ENCODE assay signal across 16 cellular contexts in the genomic region with DNA sequence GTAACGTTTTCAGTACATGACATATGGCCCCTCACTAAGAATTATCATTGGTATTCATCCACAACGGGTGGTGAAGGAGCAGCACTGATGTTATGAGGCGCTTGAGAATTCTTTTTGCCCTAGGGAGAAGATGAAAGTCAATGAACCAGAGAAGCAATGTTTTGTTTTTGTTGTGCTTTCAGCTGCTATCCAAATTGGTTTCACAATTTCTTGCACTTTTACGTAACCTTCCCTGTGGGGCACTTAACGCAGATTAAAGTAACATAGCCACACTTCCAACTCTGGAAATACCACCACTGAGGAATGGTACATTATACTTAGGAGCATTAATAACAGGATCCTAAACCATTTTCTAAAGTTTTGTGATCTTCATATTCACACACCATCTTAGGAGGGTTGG. TPM values are rescaled to one million over a fixed set of nuclear protein-coding genes. Genes with fewer than 3 reads are reported as not detected.
DNase-seq lines count a peak whose midpoint lies in the region; ATAC-seq, FAIRE-seq and TF ChIP-seq lines count a peak whose summit lies in the region.
"Had no signal": no experiment of that assay in that cellular context is flagged by ENCODE, and none has a peak within 500 bp of the region (broad histone marks: within the 10 kb centered on the region; RNA-seq: fewer than 3 reads in every experiment).

No MANE protein-coding gene starts in this region.

- ATAC-seq in T-helper 17 cell (no peak), GM21529 (IDR thresholded peaks at IDR 0.05; ENCODE audit: unreplicated experiment) (no peak)
- ATAC-seq: GM23338 had no signal

- no peaks in the 10 kb centered on the region for H3K27me3 Mint-ChIP-seq in T-helper 17 cell

- no peak overlapping the region for H3K27ac Mint-ChIP-seq in T-helper 17 cell
- H3K27ac Mint-ChIP-seq: GM23338 had no signal

- TF ChIP-seq CTCF in fibroblast of mammary gland (conservative IDR thresholded peaks at IDR 0.05; ENCODE audit: control insufficient read depth, insufficient read depth, low read depth, low read length) = no peak

- TF ChIP-seq POLR2A in GM12891 (IDR thresholded peaks at IDR 0.05; ENCODE audit: low read depth, low read length) = no peak

- no peaks in the 10 kb centered on the region for H3K4me1 Mint-ChIP-seq in T-helper 17 cell
- H3K4me1 Mint-ChIP-seq: GM23338 had no signal

- no peaks in the 10 kb centered on the region for H3K9me3 ChIP-seq in T-helper 17 cell (ENCODE audit: control insufficient read depth, low read length, poor library complexity, severe bottlenecking)

- H3K36me3 Mint-ChIP-seq in T-helper 17 cell (ENCODE audit: low read depth) = no peaks in the 10 kb centered on the region

- H3K4me3 Mint-ChIP-seq in T-helper 17 cell = no peak overlapping the region
- H3K4me3 Mint-ChIP-seq: GM23338 had no signal

- peak; percentile 27 for DNase-seq in GM04503 (ENCODE audit: low read depth)
- DNase-seq in NCI-H2171 treated with DMSO at 0.1 percent for 48 hours (lab: John Stamatoyannopoulos, UW) = peak; percentile 58
- DNase-seq in fibroblast of mammary gland (ENCODE audit: low read depth) = peak; percentile 10
- DNase-seq in skeletal muscle cell (ENCODE audit: low read depth) = peak; percentile 24
- DNase-seq in GM12891 (ENCODE audit: insufficient read length, low spot score) = no peak
- DNase-seq in T-helper 17 cell = no peak
- DNase-seq: C1 segment of cervical spinal cord, DMS79 treated with DMSO at 0.1 percent for 48 hours, HCEC 1CT, NCI-H1105, NCI-H2081, SHP77 had no signal

- FAIRE-seq in GM12891 (lab: Jason Lieb, UNC) = no peak

- H3K4me3 ChIP-seq in fibroblast of mammary gland (ENCODE audit: control insufficient read depth, low read depth, low read length) = no peak overlapping the region
- no peak overlapping the region for H3K4me3 ChIP-seq in skeletal muscle cell (ENCODE audit: low read depth, low read length)
- H3K4me3 ChIP-seq: GM23338, SK-N-MC had no signal

TF ChIP-seq in GM12891, 5 proteins besides CTCF, POLR2A, EP300 and RAD21:
- TF ChIP-seq PAX5 (IDR thresholded peaks at IDR 0.05; ENCODE audit: insufficient read depth, low read length, severe bottlenecking) (no peak), POLR2AphosphoS5 (IDR thresholded peaks at IDR 0.05; ENCODE audit: low read depth, low read length) (no peak), SPI1 (IDR thresholded peaks at IDR 0.05; ENCODE audit: low read depth, low read length) (no peak)

RNA-seq across cellular contexts. Expression of a gene that starts 13.3 kb away (rescaled TPM):
- not detected for polyA plus RNA-seq in GM12891 (2012; ENCODE audit: low read depth, missing spikeins)
- total RNA-seq in T-helper 17 cell = not detected
- total RNA-seq: RPMI7951 had no signal

Comparison
In these comparisons a context has a peak if more than half of its experiments do, and no peak if none do; other contexts are left out.
1. DNase-seq: peak in GM04503 (single experiment), NCI-H2171 treated with DMSO at 0.1 percent for 48 hours (single experiment), fibroblast of mammary gland (single experiment) and skeletal muscle cell (single experiment); none in GM12891 (single experiment) and T-helper 17 cell (0 of 3).